8 cellular contexts compared by ENCODE assay signal in the genomic region with DNA sequence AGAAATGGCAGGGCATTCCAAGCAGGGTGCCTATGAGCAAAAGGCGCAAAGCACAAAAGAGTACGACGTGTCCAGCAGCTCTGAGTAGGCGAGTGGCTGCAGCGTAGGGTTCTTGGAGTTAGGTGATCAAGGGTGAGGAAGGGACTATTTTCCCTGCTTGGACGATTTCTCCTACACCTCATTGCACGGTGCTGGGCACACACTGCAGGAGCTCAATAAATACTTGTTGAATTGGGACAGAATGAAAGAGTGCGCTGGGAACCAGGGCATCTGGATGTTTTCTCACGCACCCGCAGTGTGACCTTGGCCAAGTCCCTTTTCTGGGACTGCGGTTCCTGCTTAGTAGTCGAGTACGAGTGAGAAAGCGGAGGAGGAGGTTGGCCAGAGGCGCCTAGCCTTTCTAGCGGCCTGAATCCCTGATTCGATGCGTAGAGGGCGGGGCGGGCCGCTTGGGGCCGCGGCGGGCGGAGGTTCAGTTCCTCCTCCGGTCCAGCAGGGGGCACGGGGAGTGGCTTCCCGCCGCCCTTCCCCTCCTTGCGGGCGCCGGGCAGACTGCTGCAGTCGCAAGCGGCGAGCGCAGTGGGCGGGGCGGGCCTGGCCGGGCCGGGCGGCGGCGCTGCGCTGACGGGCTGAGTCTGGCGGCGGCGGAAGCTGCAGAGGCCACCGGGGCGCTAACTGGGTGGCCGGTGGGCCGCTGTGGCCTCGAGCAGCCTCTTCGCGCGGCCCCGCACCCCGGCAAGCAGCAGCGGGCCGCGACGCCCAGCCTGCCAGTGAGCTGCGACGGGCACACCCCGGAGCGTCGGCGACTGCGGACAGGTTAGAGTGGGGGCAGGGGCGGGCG. TPM values are rescaled to one million over a fixed set of nuclear protein-coding genes. Genes with fewer than 3 reads are reported as not detected.
DNase-seq lines count a peak whose midpoint lies in the region; ATAC-seq and TF ChIP-seq lines count a peak whose summit lies in the region.

FAM199X (plus strand) TSS at position 560 of the 841 bp plus-strand sequence. CDS start 333 bp downstream, outside the sequence.

- TF ChIP-seq CTCF in GM12874 (IDR thresholded peaks at IDR 0.05; ENCODE audit: insufficient read depth, low read depth, low read length): peak; percentile 55
- no peak for TF ChIP-seq CTCF in SU-DHL-6 (IDR thresholded peaks at IDR 0.05; ENCODE audit: insufficient read depth, low read length, poor library complexity, severe bottlenecking)
- peak; percentile 67 to 90 (median 89) for TF ChIP-seq CTCF in tibial nerve (IDR thresholded peaks at IDR 0.05)

- TF ChIP-seq POLR2A in tibial nerve (IDR thresholded peaks at IDR 0.05): peak; percentile 44 to 77

- peak within 1 kb of the TSS; percentile 90 for H3K14ac ChIP-seq in trophoblast cell (ENCODE audit: low read length)

- H3K4me3 ChIP-seq in SU-DHL-6 (ENCODE audit: insufficient read depth, low read length, poor library complexity, severe bottlenecking) (peak within 1 kb of the TSS; percentile 60), trophoblast cell (ENCODE audit: low read depth, low read length) (peak within 1 kb of the TSS; percentile 94), tibial nerve (peak within 1 kb of the TSS; percentile 54 to 87 (median 70))

- H2AFZ ChIP-seq in SU-DHL-6 (ENCODE audit: low read depth, low read length, severe bottlenecking) (peak within 1 kb of the TSS; percentile 74), trophoblast cell (ENCODE audit: insufficient read depth, low read length, poor library complexity) (peak within 1 kb of the TSS; percentile 66)

- H3K27me3 ChIP-seq in SU-DHL-6 (ENCODE audit: low read length): no peaks in the 10 kb centered on the region
- H3K27me3 ChIP-seq in trophoblast cell (ENCODE audit: insufficient read depth, low read length): no peaks in the 10 kb centered on the region
- H3K27me3 ChIP-seq in tibial nerve: peaks cover 0 to 7% of the 10 kb centered on the region in 2 donors

- peaks cover 42% of the 10 kb centered on the region for H3K79me2 ChIP-seq in SU-DHL-6 (ENCODE audit: insufficient read depth, low read length)
- peaks cover 7% of the 10 kb centered on the region for H3K79me2 ChIP-seq in trophoblast cell (ENCODE audit: control insufficient read depth, insufficient read depth, low read length, poor library complexity)

- H3K9me3 ChIP-seq in SU-DHL-6 (ENCODE audit: insufficient read depth, low read length): no peaks in the 10 kb centered on the region
- no peaks in the 10 kb centered on the region for H3K9me3 ChIP-seq in trophoblast cell (ENCODE audit: insufficient read depth, low read depth, low read length)
- no peaks in the 10 kb centered on the region for H3K9me3 ChIP-seq in tibial nerve

- peak within 1 kb of the TSS; percentile 36 for H2BK12ac ChIP-seq in trophoblast cell (ENCODE audit: low read length)

- peak; percentile 73 for DNase-seq in NCI-H128 (lab: John Stamatoyannopoulos, UW; ENCODE audit: unreplicated experiment)
- DNase-seq in activated naive CD8-positive, alpha-beta T cell treated with anti-CD3 and anti-CD28 coated beads, Interleukin-2, amount 50 U/mL, for 16 hours (ENCODE audit: low read depth, low spot score): peak; percentile 53
- peak; percentile 93 for DNase-seq in Right ventricle myocardium superior
- peak; percentile 85 to 86 for DNase-seq in trophoblast cell
- peak; percentile 52 to 65 for DNase-seq in tibial nerve (ENCODE audit: low spot score in 2 of 2)

- peak within 1 kb of the TSS; percentile 52 for H2AK5ac ChIP-seq in trophoblast cell (ENCODE audit: low read length)

- WGBS in trophoblast cell (ENCODE audit: extremely low coverage, insufficient coverage, insufficient read length): no CpG with 5 or more reads among the region's 71 CpGs
- 2 to 35% methylated on average over 19 to 69 of the region's 71 CpGs for WGBS in tibial nerve, 2 donors

- peak within 1 kb of the TSS; percentile 74 for H4K91ac ChIP-seq in trophoblast cell (ENCODE audit: low read depth, low read length)

- no peak within 1 kb of the TSS for H3K23ac ChIP-seq in trophoblast cell (ENCODE audit: low read length)

- intact Hi-C loops in Right ventricle myocardium superior (cut with DNase I): no loop called here

- H4K20me1 ChIP-seq in SU-DHL-6 (ENCODE audit: low read depth, low read length): no peaks in the 10 kb centered on the region

- H3K27ac ChIP-seq in SU-DHL-6 (ENCODE audit: low read depth, low read length) (no peak within 1 kb of the TSS), trophoblast cell (ENCODE audit: low read depth, low read length) (peak within 1 kb of the TSS; percentile 71), tibial nerve (peak within 1 kb of the TSS; percentile 71 to 92 (median 86))

- peak within 1 kb of the TSS; percentile 72 for H3K18ac ChIP-seq in trophoblast cell (ENCODE audit: low read length)

- TF ChIP-seq EP300 in tibial nerve (IDR thresholded peaks at IDR 0.05): peak in 1 of 2 donors; percentile 40

- no peaks in the 10 kb centered on the region for H3F3A ChIP-seq in SU-DHL-6 (ENCODE audit: insufficient read depth)

- H3K4me2 ChIP-seq in SU-DHL-6 (ENCODE audit: low read depth, low read length, poor library complexity, severe bottlenecking) (peak within 1 kb of the TSS; percentile 91), trophoblast cell (ENCODE audit: low read length) (peak within 1 kb of the TSS; percentile 92)

- no peaks in the 10 kb centered on the region for H3K9me2 ChIP-seq in SU-DHL-6 (replicated peaks; ENCODE audit: insufficient read depth, low read length)

- H4K12ac ChIP-seq in trophoblast cell (ENCODE audit: low read depth, low read length): peak within 1 kb of the TSS; percentile 86

- H2BK5ac ChIP-seq in trophoblast cell (ENCODE audit: low read depth, low read length, poor library complexity): peak within 1 kb of the TSS; percentile 69

- H3K9ac ChIP-seq in SU-DHL-6 (ENCODE audit: low read length) (peak within 1 kb of the TSS; percentile 84), trophoblast cell (ENCODE audit: low read length) (peak within 1 kb of the TSS; percentile 80)

- H3K79me1 ChIP-seq in trophoblast cell (ENCODE audit: low read length): peaks cover 5% of the 10 kb centered on the region

- H3K4ac ChIP-seq in trophoblast cell (ENCODE audit: low read depth, low read length): peak within 1 kb of the TSS; percentile 93

- H4K8ac ChIP-seq in trophoblast cell (ENCODE audit: low read depth, low read length): peak within 1 kb of the TSS; percentile 84

- peaks cover 0 to 4% of the 10 kb centered on the region in 2 experiments for H3K4me1 ChIP-seq in trophoblast cell (ENCODE audit: control insufficient read depth in 1 of 2, insufficient read depth in 2 of 2, low read length in 2 of 2)
- H3K4me1 ChIP-seq in tibial nerve: peaks cover 0 to 19% (median 5%) of the 10 kb centered on the region in 4 donors

- H2BK120ac ChIP-seq in trophoblast cell (ENCODE audit: insufficient read depth, low read length, poor library complexity): no peak within 1 kb of the TSS

- H3K36me3 ChIP-seq in SU-DHL-6 (ENCODE audit: low read length) (no peaks in the 10 kb centered on the region), trophoblast cell (ENCODE audit: control insufficient read depth in 1 of 2, insufficient read depth in 2 of 2, low read length in 2 of 2) (no peaks in the 10 kb centered on the region), tibial nerve (no peaks in the 10 kb centered on the region)

- ATAC-seq in HG02759 (IDR thresholded peaks at IDR 0.05; ENCODE audit: unreplicated experiment) (peak; percentile 96), Right ventricle myocardium superior (ENCODE audit: poor library complexity) (peak; percentile 99)

RNA-seq across cellular contexts. Expression of gene FAM199X, which starts in this region (rescaled TPM):
- total RNA-seq in Right ventricle myocardium superior (9.0 TPM), tibial nerve (10 to 100 TPM; 21.6 to 44.4 (median 34.0) TPM)
- polyA plus RNA-seq in trophoblast cell (2013): 9.9 TPM in 2 replicates
